30 cellular contexts compared by ENCODE assay signal in the genomic region with DNA sequence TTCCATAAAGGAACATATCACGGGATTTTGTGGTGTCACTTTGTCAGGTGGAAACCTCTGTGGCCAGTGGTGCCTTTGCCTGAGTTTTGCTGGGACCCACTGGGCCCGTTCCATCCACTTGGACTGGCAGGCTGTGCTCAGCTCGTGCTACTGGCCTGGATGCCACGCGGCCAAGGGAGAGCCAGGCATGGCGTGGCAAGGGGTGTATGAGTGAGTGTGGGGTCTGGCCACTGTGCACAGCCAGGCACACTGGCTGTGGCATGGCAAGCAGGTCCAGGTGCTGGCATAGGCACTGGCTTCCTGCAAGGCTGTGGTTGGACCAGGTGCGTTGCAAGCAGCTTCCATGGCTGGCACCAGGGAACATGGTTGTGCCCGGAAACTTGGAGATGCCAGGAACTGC.
"Had no signal": no experiment of that assay in that cellular context is flagged by ENCODE, and none has a peak within 500 bp of the region (broad histone marks: within the 10 kb centered on the region; RNA-seq: fewer than 3 reads in every experiment).

No MANE protein-coding gene starts in this region.

- H3K4me3 ChIP-seq: heart right ventricle, hepatocyte, left lung, lung, mucosa of descending colon, right atrium auricular region, right lobe of liver, smooth muscle cell, stomach, testis, thyroid gland, transverse colon, upper lobe of left lung had no signal

- H3K9me3 ChIP-seq: heart right ventricle, left lung, mucosa of descending colon, neutrophil, right atrium auricular region, right lobe of liver, stomach, testis, thyroid gland, transverse colon, upper lobe of left lung had no signal

- H3K27ac ChIP-seq: heart right ventricle, hepatocyte, left lung, neutrophil, parathyroid adenoma, right atrium auricular region, right lobe of liver, stomach, testis, thyroid gland, transverse colon, upper lobe of left lung had no signal

- H3K27ac Mint-ChIP-seq: naive thymus-derived CD4-positive, alpha-beta T cell; natural killer cell treated with Interleukin-12 subunit alpha and Interleukin-12 subunit beta and Interleukin-15 and Interleukin-18, amount 100 ng/mL, for 72 hours; progenitor cell of endocrine pancreas; stimulated activated naive B cell treated with anti-CD40 and anti-IgM and Interleukin-4, amounts not matched to agents 10 μg/mL and 1 μg/mL and 100 μg/mL, for 72 hours had no signal

- ATAC-seq: left colon; left lung; mucosa of descending colon; naive thymus-derived CD4-positive, alpha-beta T cell; stimulated activated naive B cell treated with anti-CD40 and anti-IgM and Interleukin-4, amounts not matched to agents 10 μg/mL and 1 μg/mL and 100 μg/mL, for 72 hours; stimulated activated naive CD8-positive, alpha-beta T cell treated with anti-CD3 and anti-CD28 coated beads, Interleukin-15, Interleukin-2, amounts not matched to agents 100 U/mL and 50 U/mL, for 24 hours had no signal

- H3K79me2 ChIP-seq: hepatocyte, parathyroid adenoma had no signal

- H3K27me3 Mint-ChIP-seq: naive thymus-derived CD4-positive, alpha-beta T cell; natural killer cell treated with Interleukin-12 subunit alpha and Interleukin-12 subunit beta and Interleukin-15 and Interleukin-18, amount 100 ng/mL, for 72 hours; progenitor cell of endocrine pancreas; stimulated activated naive B cell treated with anti-CD40 and anti-IgM and Interleukin-4, amounts not matched to agents 10 μg/mL and 1 μg/mL and 100 μg/mL, for 72 hours had no signal

- H3K27me3 ChIP-seq: heart right ventricle, hepatocyte, left lung, neutrophil, right atrium auricular region, right lobe of liver, stomach, testis, thyroid gland, transverse colon, upper lobe of left lung had no signal

- FAIRE-seq: urothelium cell line had no signal

- H3K4me3 Mint-ChIP-seq: naive thymus-derived CD4-positive, alpha-beta T cell; natural killer cell treated with Interleukin-12 subunit alpha and Interleukin-12 subunit beta and Interleukin-15 and Interleukin-18, amount 100 ng/mL, for 72 hours; stimulated activated naive B cell treated with anti-CD40 and anti-IgM and Interleukin-4, amounts not matched to agents 10 μg/mL and 1 μg/mL and 100 μg/mL, for 72 hours had no signal

- H3K36me3 Mint-ChIP-seq: natural killer cell treated with Interleukin-12 subunit alpha and Interleukin-12 subunit beta and Interleukin-15 and Interleukin-18, amount 100 ng/mL, for 72 hours had no signal

- H3K9ac ChIP-seq: parathyroid adenoma had no signal

- H2AFZ ChIP-seq: hepatocyte, parathyroid adenoma had no signal

- DNase-seq: heart right ventricle; islet precursor cell; kidney glomerular epithelial cell; left colon; midbrain; naive thymus-derived CD4-positive, alpha-beta T cell; occipital lobe; right lobe of liver; stimulated activated CD4-positive, alpha-beta T cell treated with anti-CD3 and anti-CD28 coated beads, Interleukin-1b, Interleukin-23, amount 100 ng/mL, for 48 hours; stimulated activated CD4-positive, alpha-beta T cell treated with anti-CD3 and anti-CD28 coated beads, Interleukin-2, amount 100 ng/mL, for 48 hours; stimulated activated CD4-positive, alpha-beta T cell treated with anti-CD3 and anti-CD28 coated beads, Interleukin-4, amount 100 ng/mL, for 4 hours; stimulated activated CD8-positive, alpha-beta memory T cell treated with anti-CD3 and anti-CD28 coated beads, Interleukin-4, amount 100 ng/mL, for 48 hours; stimulated activated naive B cell treated with anti-CD40 and anti-IgM and Interleukin-4, amounts not matched to agents 10 μg/mL and 1 μg/mL and 100 μg/mL, for 72 hours; stimulated activated naive CD8-positive, alpha-beta T cell treated with anti-CD3 and anti-CD28 coated beads, Interleukin-15, Interleukin-2, amounts not matched to agents 100 U/mL and 50 U/mL, for 24 hours; stomach; testis; thyroid gland; transverse colon had no signal

- H3K4me1 ChIP-seq: heart right ventricle, left lung, parathyroid adenoma, right atrium auricular region, right lobe of liver, stomach, testis, thyroid gland, upper lobe of left lung had no signal

- H3K4me1 Mint-ChIP-seq: stimulated activated naive B cell treated with anti-CD40 and anti-IgM and Interleukin-4, amounts not matched to agents 10 μg/mL and 1 μg/mL and 100 μg/mL, for 72 hours had no signal

- H3K4me2 ChIP-seq: hepatocyte, smooth muscle cell had no signal

- H3K9me3 Mint-ChIP-seq: naive thymus-derived CD4-positive, alpha-beta T cell; natural killer cell treated with Interleukin-12 subunit alpha and Interleukin-12 subunit beta and Interleukin-15 and Interleukin-18, amount 100 ng/mL, for 72 hours; stimulated activated naive B cell treated with anti-CD40 and anti-IgM and Interleukin-4, amounts not matched to agents 10 μg/mL and 1 μg/mL and 100 μg/mL, for 72 hours had no signal
